ENCODE assay signal across 1 cellular context in the genomic region with DNA sequence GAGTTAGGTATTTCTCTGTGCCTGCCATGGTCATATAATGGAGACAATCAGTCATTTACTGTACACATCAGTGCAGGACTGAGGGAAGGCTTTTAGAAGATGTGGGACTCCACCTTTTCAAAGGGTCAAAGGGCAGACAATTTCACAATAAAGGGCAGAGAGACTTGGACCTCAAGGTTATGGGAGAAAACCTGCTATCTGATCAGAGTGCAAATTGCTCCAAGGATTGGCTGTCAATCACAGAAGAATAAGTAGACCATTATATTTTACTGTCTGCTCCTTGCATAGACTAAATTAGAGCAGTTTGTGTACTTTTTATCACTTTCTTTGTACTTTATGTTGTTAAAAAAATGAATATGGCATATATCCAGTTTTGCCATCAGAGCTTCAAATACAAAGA.
TF ChIP-seq lines count a peak whose summit lies in the region.

No MANE protein-coding gene starts in this region.

TF ChIP-seq in GM23338, 12 proteins besides CTCF, POLR2A, EP300 and RAD21 (continued from another document):
- TF ChIP-seq ZNF462 (CRISPR knock-in tag; IDR thresholded peaks at IDR 0.05), result no peak
- no peak for TF ChIP-seq EZH2phosphoT487 (IDR thresholded peaks at IDR 0.05; ENCODE audit: unreplicated experiment)
- TF ChIP-seq NANOG (IDR thresholded peaks at IDR 0.05; ENCODE audit: borderline replicate concordance), result no peak
- TF ChIP-seq ETS1 (IDR thresholded peaks at IDR 0.05), result no peak
- no peak for TF ChIP-seq POLR2AphosphoS5 (IDR thresholded peaks at IDR 0.05; ENCODE audit: low read depth)
- TF ChIP-seq CREB1 (CRISPR knock-in tag; IDR thresholded peaks at IDR 0.05; ENCODE audit: low read depth), result no peak
- no peak for TF ChIP-seq ZNF114 (CRISPR knock-in tag; IDR thresholded peaks at IDR 0.05)
- TF ChIP-seq STAT1 (IDR thresholded peaks at IDR 0.05; ENCODE audit: unreplicated experiment), result no peak
- TF ChIP-seq, protein P1, sequence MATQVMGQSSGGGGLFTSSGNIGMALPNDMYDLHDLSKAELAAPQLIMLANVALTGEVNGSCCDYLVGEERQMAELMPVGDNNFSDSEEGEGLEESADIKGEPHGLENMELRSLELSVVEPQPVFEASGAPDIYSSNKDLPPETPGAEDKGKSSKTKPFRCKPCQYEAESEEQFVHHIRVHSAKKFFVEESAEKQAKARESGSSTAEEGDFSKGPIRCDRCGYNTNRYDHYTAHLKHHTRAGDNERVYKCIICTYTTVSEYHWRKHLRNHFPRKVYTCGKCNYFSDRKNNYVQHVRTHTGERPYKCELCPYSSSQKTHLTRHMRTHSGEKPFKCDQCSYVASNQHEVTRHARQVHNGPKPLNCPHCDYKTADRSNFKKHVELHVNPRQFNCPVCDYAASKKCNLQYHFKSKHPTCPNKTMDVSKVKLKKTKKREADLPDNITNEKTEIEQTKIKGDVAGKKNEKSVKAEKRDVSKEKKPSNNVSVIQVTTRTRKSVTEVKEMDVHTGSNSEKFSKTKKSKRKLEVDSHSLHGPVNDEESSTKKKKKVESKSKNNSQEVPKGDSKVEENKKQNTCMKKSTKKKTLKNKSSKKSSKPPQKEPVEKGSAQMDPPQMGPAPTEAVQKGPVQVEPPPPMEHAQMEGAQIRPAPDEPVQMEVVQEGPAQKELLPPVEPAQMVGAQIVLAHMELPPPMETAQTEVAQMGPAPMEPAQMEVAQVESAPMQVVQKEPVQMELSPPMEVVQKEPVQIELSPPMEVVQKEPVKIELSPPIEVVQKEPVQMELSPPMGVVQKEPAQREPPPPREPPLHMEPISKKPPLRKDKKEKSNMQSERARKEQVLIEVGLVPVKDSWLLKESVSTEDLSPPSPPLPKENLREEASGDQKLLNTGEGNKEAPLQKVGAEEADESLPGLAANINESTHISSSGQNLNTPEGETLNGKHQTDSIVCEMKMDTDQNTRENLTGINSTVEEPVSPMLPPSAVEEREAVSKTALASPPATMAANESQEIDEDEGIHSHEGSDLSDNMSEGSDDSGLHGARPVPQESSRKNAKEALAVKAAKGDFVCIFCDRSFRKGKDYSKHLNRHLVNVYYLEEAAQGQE (IDR thresholded peaks at IDR 0.05; ENCODE audit: unreplicated experiment), result no peak
